Comparison of ENCODE assay signal across 17 cellular contexts in genomic region chrX:133922390-133922772, GRCh38.
DNase-seq lines count a peak whose midpoint lies in the region; ATAC-seq and TF ChIP-seq lines count a peak whose summit lies in the region.
"Had no signal": no experiment of that assay in that cellular context is flagged by ENCODE, and none has a peak within 500 bp of the region (broad histone marks: within the 10 kb centered on the region; RNA-seq: fewer than 3 reads in every experiment).

No MANE protein-coding gene starts in this region.

- ATAC-seq in activated CD4-positive, alpha-beta T cell treated with anti-CD3 and anti-CD28 coated beads for 36 hours, result peak; percentile 42
- ATAC-seq in GM21576 (IDR thresholded peaks at IDR 0.05; ENCODE audit: unreplicated experiment) (peak; percentile 21), HG03025 (IDR thresholded peaks at IDR 0.05; ENCODE audit: low FRiP score, unreplicated experiment) (no peak)
- ATAC-seq in naive thymus-derived CD8-positive, alpha-beta T cell, result no peak

- H3K4me1 ChIP-seq in A673 (ENCODE audit: insufficient read depth, low read length, poor library complexity, severe bottlenecking), result no peaks in the 10 kb centered on the region
- H3K4me1 ChIP-seq: body of pancreas, esophagus muscularis mucosa, upper lobe of left lung had no signal

- DNase-seq in activated CD4-positive, alpha-beta T cell treated with anti-CD3 and anti-CD28 coated beads for 36 hours, result peak; percentile 12
- DNase-seq in activated CD4-positive, alpha-beta T cell treated with anti-CD3 and anti-CD28 coated beads for 4 hours, result no peak
- DNase-seq in T-helper 2 cell treated with Interferon-gamma antibody and Interleukin-4, amounts not matched to agents 5 μg/mL and 100 μg/mL, for 36 hours (ENCODE audit: low spot score), result no peak
- DNase-seq in naive thymus-derived CD8-positive, alpha-beta T cell, result peak in 1 of 10 donors; percentile 1
- DNase-seq in activated T-helper 1 cell treated with anti-CD3 and anti-CD28 coated beads, Interleukin-12 subunit alpha, Interleukin-12 subunit beta, Interleukin-2, Interleukin-4 antibody, amounts not matched to agents 30 ng/mL and 10 ng/mL and 1 ng/mL, durations not matched to agents 14 hours and 24 hours and 36 hours (ENCODE audit: low spot score), result no peak
- DNase-seq in A673 (ENCODE audit: low spot score), result no peak
- DNase-seq: activated effector memory CD4-positive, alpha-beta T cell treated with Interleukin-2 at 50 U/mL for 16 hours; kidney; NK-92 treated with Interleukin-12 subunit alpha and Interleukin-12 subunit beta, amount 100 ng/mL, for 24 hours; T-helper 9 cell had no signal

- TF ChIP-seq CTCF in A673 (conservative IDR thresholded peaks at IDR 0.05; ENCODE audit: low read depth, low read length), result no peak

- POLR2A ChIA-PET in activated CD4-positive, alpha-beta T cell treated with anti-CD3 and anti-CD28 coated beads for 36 hours (lab: Charles Lee), result no interaction called here
- POLR2A ChIA-PET in naive thymus-derived CD8-positive, alpha-beta T cell (lab: Charles Lee), result no interaction called here
- POLR2A ChIA-PET in A673 (lab: Charles Lee; ENCODE audit: low non-redundant PET), result no interaction called here

- intact Hi-C loops in activated CD4-positive, alpha-beta T cell treated with anti-CD3 and anti-CD28 coated beads for 36 hours (cut with DNase I, micrococcal nuclease), result loop anchor here (1.0 to 10.0 kb wide), 5 partner anchors 62 to 232 kb away; partner anchors contain the start of gene GPC3 (in 1 of the 2)
- intact Hi-C loops in activated T-helper 1 cell treated with anti-CD3 and anti-CD28 coated beads, Interleukin-12 subunit alpha, Interleukin-12 subunit beta, Interleukin-2, Interleukin-4 antibody, amounts not matched to agents 30 ng/mL and 10 ng/mL and 1 ng/mL, durations not matched to agents 14 hours and 24 hours and 36 hours (cut with micrococcal nuclease), result loop anchor here (2.0 to 5.0 kb wide), 4 partner anchors 65 to 265 kb away; partner anchors contain the start of gene GPC3
- intact Hi-C loops in A673 (cut with micrococcal nuclease; ENCODE audit: unreplicated experiment), result loop anchor here (5.0 kb wide), 1 partner anchor 130 kb away; no protein-coding TSS in a partner anchor

- H3K36me3 Mint-ChIP-seq in activated CD4-positive, alpha-beta T cell treated with anti-CD3 and anti-CD28 coated beads for 36 hours (ENCODE audit: low read depth), result no peaks in the 10 kb centered on the region
- no peaks in the 10 kb centered on the region for H3K36me3 Mint-ChIP-seq in T-helper 2 cell treated with Interferon-gamma antibody and Interleukin-4, amounts not matched to agents 5 μg/mL and 100 μg/mL, for 36 hours (ENCODE audit: low read depth)
- H3K36me3 Mint-ChIP-seq in naive thymus-derived CD8-positive, alpha-beta T cell, result no peaks in the 10 kb centered on the region
- H3K36me3 Mint-ChIP-seq in activated T-helper 1 cell treated with anti-CD3 and anti-CD28 coated beads, Interleukin-12 subunit alpha, Interleukin-12 subunit beta, Interleukin-2, Interleukin-4 antibody, amounts not matched to agents 30 ng/mL and 10 ng/mL and 1 ng/mL, durations not matched to agents 14 hours and 24 hours and 36 hours (ENCODE audit: low read depth), result no peaks in the 10 kb centered on the region

- CTCF ChIA-PET in activated CD4-positive, alpha-beta T cell treated with anti-CD3 and anti-CD28 coated beads for 36 hours (lab: Charles Lee), result interaction anchor here (0.7 to 2.3 kb wide), 4 partner anchors 9 to 130 kb away, joined by 3 to 9 read pairs (median 8); no protein-coding TSS in a partner anchor
- CTCF ChIA-PET in A673 (lab: Charles Lee), result no interaction called here

- H3K4me3 ChIP-seq in A673 (ENCODE audit: low read depth, low read length, poor library complexity, severe bottlenecking), result no peak overlapping the region
- H3K4me3 ChIP-seq: body of pancreas, esophagus muscularis mucosa, HAP-1, upper lobe of left lung had no signal

- H3K27me3 Mint-ChIP-seq in activated CD4-positive, alpha-beta T cell treated with anti-CD3 and anti-CD28 coated beads for 36 hours, result no peaks in the 10 kb centered on the region
- no peaks in the 10 kb centered on the region for H3K27me3 Mint-ChIP-seq in T-helper 2 cell treated with Interferon-gamma antibody and Interleukin-4, amounts not matched to agents 5 μg/mL and 100 μg/mL, for 36 hours (ENCODE audit: low read depth)
- H3K27me3 Mint-ChIP-seq in naive thymus-derived CD8-positive, alpha-beta T cell, result no peaks in the 10 kb centered on the region
- H3K27me3 Mint-ChIP-seq in activated T-helper 1 cell treated with anti-CD3 and anti-CD28 coated beads, Interleukin-12 subunit alpha, Interleukin-12 subunit beta, Interleukin-2, Interleukin-4 antibody, amounts not matched to agents 30 ng/mL and 10 ng/mL and 1 ng/mL, durations not matched to agents 14 hours and 24 hours and 36 hours (ENCODE audit: insufficient read depth), result peaks cover 7% of the 10 kb centered on the region

- H3K4me1 Mint-ChIP-seq in activated CD4-positive, alpha-beta T cell treated with anti-CD3 and anti-CD28 coated beads for 36 hours, result peaks cover 18% of the 10 kb centered on the region
- H3K4me1 Mint-ChIP-seq in T-helper 2 cell treated with Interferon-gamma antibody and Interleukin-4, amounts not matched to agents 5 μg/mL and 100 μg/mL, for 36 hours (ENCODE audit: low read depth), result peaks cover 15% of the 10 kb centered on the region
- peaks cover 0 to 17% (median 12%) of the 10 kb centered on the region in 4 donors for H3K4me1 Mint-ChIP-seq in naive thymus-derived CD8-positive, alpha-beta T cell
- peaks cover 10% of the 10 kb centered on the region for H3K4me1 Mint-ChIP-seq in activated T-helper 1 cell treated with anti-CD3 and anti-CD28 coated beads, Interleukin-12 subunit alpha, Interleukin-12 subunit beta, Interleukin-2, Interleukin-4 antibody, amounts not matched to agents 30 ng/mL and 10 ng/mL and 1 ng/mL, durations not matched to agents 14 hours and 24 hours and 36 hours (ENCODE audit: low read depth)

- peak overlapping the region; percentile 89 for H3K27ac Mint-ChIP-seq in activated CD4-positive, alpha-beta T cell treated with anti-CD3 and anti-CD28 coated beads for 36 hours
- peak overlapping the region; percentile 20 for H3K27ac Mint-ChIP-seq in T-helper 2 cell treated with Interferon-gamma antibody and Interleukin-4, amounts not matched to agents 5 μg/mL and 100 μg/mL, for 36 hours
- H3K27ac Mint-ChIP-seq in naive thymus-derived CD8-positive, alpha-beta T cell, result peak overlapping the region; percentile 32 to 95 (median 92)
- H3K27ac Mint-ChIP-seq in activated T-helper 1 cell treated with anti-CD3 and anti-CD28 coated beads, Interleukin-12 subunit alpha, Interleukin-12 subunit beta, Interleukin-2, Interleukin-4 antibody, amounts not matched to agents 30 ng/mL and 10 ng/mL and 1 ng/mL, durations not matched to agents 14 hours and 24 hours and 36 hours, result no peak overlapping the region

- H3K4me3 Mint-ChIP-seq in activated CD4-positive, alpha-beta T cell treated with anti-CD3 and anti-CD28 coated beads for 36 hours, result no peak overlapping the region
- H3K4me3 Mint-ChIP-seq in T-helper 2 cell treated with Interferon-gamma antibody and Interleukin-4, amounts not matched to agents 5 μg/mL and 100 μg/mL, for 36 hours, result peak overlapping the region; percentile 80
- H3K4me3 Mint-ChIP-seq in naive thymus-derived CD8-positive, alpha-beta T cell, result peak overlapping the region in 9 of 10 donors; percentile 28 to 88 (median 79)
- H3K4me3 Mint-ChIP-seq in activated T-helper 1 cell treated with anti-CD3 and anti-CD28 coated beads, Interleukin-12 subunit alpha, Interleukin-12 subunit beta, Interleukin-2, Interleukin-4 antibody, amounts not matched to agents 30 ng/mL and 10 ng/mL and 1 ng/mL, durations not matched to agents 14 hours and 24 hours and 36 hours, result no peak overlapping the region

- BruUV-seq in A673 (replicated peaks; lab: Mats Ljungman, UMichigan), result no TSS peak

- H3K27ac ChIP-seq in A673 (ENCODE audit: low read depth, low read length, poor library complexity, severe bottlenecking), result no peak overlapping the region
- H3K27ac ChIP-seq: body of pancreas, esophagus muscularis mucosa, heart left ventricle, upper lobe of left lung had no signal

- no peaks in the 10 kb centered on the region for H3K27me3 ChIP-seq in A673 (replicated peaks; ENCODE audit: insufficient read depth, low read depth, low read length, poor library complexity)
- H3K27me3 ChIP-seq: body of pancreas, upper lobe of left lung had no signal

- no peaks in the 10 kb centered on the region for H3K9me3 ChIP-seq in A673 (ENCODE audit: low read depth, low read length, poor library complexity, severe bottlenecking)
- H3K9me3 ChIP-seq: body of pancreas, HAP-1, heart left ventricle, upper lobe of left lung had no signal

- H3K9me3 Mint-ChIP-seq in activated CD4-positive, alpha-beta T cell treated with anti-CD3 and anti-CD28 coated beads for 36 hours (ENCODE audit: low read depth), result no peaks in the 10 kb centered on the region
- peaks cover 2% of the 10 kb centered on the region for H3K9me3 Mint-ChIP-seq in T-helper 2 cell treated with Interferon-gamma antibody and Interleukin-4, amounts not matched to agents 5 μg/mL and 100 μg/mL, for 36 hours
- H3K9me3 Mint-ChIP-seq in naive thymus-derived CD8-positive, alpha-beta T cell, result peaks cover 0 to 8% (median 1%) of the 10 kb centered on the region in 9 donors
- H3K9me3 Mint-ChIP-seq in activated T-helper 1 cell treated with anti-CD3 and anti-CD28 coated beads, Interleukin-12 subunit alpha, Interleukin-12 subunit beta, Interleukin-2, Interleukin-4 antibody, amounts not matched to agents 30 ng/mL and 10 ng/mL and 1 ng/mL, durations not matched to agents 14 hours and 24 hours and 36 hours, result no peaks in the 10 kb centered on the region

- no peaks in the 10 kb centered on the region for H3K36me3 ChIP-seq in A673 (ENCODE audit: insufficient read depth, low read length, poor library complexity, severe bottlenecking)
- H3K36me3 ChIP-seq: esophagus muscularis mucosa, heart left ventricle, upper lobe of left lung had no signal

Comparison
In these comparisons a context has a peak if more than half of its experiments do, and no peak if none do; other contexts are left out.
1. ATAC-seq: peak in activated CD4-positive, alpha-beta T cell treated with anti-CD3 and anti-CD28 coated beads for 36 hours (single experiment) and GM21576 (single experiment); none in naive thymus-derived CD8-positive, alpha-beta T cell (0 of 2) and HG03025 (single experiment).
2. H3K4me3 Mint-ChIP-seq: peak in T-helper 2 cell treated with Interferon-gamma antibody and Interleukin-4, amounts not matched to agents 5 μg/mL and 100 μg/mL, for 36 hours (single experiment) and naive thymus-derived CD8-positive, alpha-beta T cell (9 of 10); none in activated CD4-positive, alpha-beta T cell treated with anti-CD3 and anti-CD28 coated beads for 36 hours (single experiment) and activated T-helper 1 cell treated with anti-CD3 and anti-CD28 coated beads, Interleukin-12 subunit alpha, Interleukin-12 subunit beta, Interleukin-2, Interleukin-4 antibody, amounts not matched to agents 30 ng/mL and 10 ng/mL and 1 ng/mL, durations not matched to agents 14 hours and 24 hours and 36 hours (single experiment).